In the genomic region with DNA sequence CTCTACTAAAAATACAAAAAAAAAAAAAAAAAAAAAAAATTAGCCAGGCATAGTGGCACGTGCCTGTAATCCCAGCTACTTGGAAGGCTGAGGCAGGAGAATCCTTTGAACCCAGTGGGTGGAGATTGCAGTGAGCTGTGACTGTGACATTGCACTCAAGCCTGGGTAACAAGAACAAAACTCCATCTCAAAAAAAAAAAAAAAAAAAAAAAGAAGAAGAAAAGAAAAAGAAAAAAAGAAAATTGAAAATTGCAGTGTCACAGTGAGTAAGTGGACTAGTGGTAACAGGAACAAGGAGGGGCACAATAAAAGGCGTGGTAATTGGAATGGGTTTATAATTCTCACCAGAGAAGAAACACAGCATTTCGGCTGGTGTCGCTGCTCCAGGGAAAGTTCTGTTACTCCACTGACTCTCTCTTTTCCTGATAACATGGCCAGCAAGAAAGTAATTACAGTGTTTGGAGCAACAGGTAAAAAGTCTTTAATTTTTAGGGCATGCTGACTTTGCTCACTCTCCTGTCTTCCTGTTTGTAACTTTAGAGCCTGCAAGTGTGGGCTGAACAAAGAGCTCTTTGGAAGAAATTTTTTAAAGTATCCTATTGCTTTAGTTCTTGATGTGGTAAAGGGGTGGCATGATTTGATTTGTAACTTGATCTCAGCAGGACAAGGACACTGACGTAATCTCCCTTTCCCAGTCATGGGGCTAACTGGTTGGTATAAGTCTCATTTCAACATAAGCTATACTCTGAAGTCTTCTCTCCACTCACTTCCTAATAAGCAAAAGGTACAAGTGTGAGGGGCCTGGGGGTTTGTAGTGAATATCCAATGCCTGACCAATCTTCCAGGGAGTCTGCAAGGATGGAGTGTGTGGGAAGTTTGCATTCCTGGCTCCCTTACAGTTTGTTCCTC, we compare ENCODE assay signal across 1 cellular context.
TF ChIP-seq lines count a peak whose summit lies in the region.

No MANE protein-coding gene starts in this region.

TF ChIP-seq in K562, 482 proteins besides CTCF, POLR2A, EP300 and RAD21 (continued from another document):
- TF ChIP-seq, protein P1, sequence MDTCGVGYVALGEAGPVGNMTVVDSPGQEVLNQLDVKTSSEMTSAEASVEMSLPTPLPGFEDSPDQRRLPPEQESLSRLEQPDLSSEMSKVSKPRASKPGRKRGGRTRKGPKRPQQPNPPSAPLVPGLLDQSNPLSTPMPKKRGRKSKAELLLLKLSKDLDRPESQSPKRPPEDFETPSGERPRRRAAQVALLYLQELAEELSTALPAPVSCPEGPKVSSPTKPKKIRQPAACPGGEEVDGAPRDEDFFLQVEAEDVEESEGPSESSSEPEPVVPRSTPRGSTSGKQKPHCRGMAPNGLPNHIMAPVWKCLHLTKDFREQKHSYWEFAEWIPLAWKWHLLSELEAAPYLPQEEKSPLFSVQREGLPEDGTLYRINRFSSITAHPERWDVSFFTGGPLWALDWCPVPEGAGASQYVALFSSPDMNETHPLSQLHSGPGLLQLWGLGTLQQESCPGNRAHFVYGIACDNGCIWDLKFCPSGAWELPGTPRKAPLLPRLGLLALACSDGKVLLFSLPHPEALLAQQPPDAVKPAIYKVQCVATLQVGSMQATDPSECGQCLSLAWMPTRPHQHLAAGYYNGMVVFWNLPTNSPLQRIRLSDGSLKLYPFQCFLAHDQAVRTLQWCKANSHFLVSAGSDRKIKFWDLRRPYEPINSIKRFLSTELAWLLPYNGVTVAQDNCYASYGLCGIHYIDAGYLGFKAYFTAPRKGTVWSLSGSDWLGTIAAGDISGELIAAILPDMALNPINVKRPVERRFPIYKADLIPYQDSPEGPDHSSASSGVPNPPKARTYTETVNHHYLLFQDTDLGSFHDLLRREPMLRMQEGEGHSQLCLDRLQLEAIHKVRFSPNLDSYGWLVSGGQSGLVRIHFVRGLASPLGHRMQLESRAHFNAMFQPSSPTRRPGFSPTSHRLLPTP (IDR thresholded peaks at IDR 0.05; ENCODE audit: borderline replicate concordance, extremely low read depth, insufficient read length): no peak
- TF ChIP-seq CEBPG (CRISPR knock-in tag; IDR thresholded peaks at IDR 0.05) (no peak), CEBPG (tag; conservative IDR thresholded peaks at IDR 0.05 in 1 of 2, IDR thresholded peaks at IDR 0.05 in 1 of 2) (peak in 1 of 2 experiments; percentile 55; a peak in 1 of 4 replicates), TRIM24 (IDR thresholded peaks at IDR 0.05) (peak in 1 of 2 experiments; percentile 5; a peak in 2 of 4 replicates), POLR2B (IDR thresholded peaks at IDR 0.05; ENCODE audit: low read depth, partially characterized antibody) (peak; percentile 15), SLC30A9 (CRISPR knock-in tag; IDR thresholded peaks at IDR 0.05) (no peak), ZNF695 (CRISPR knock-in tag; IDR thresholded peaks at IDR 0.05) (no peak), U2AF1 (optimal IDR thresholded peaks at IDR 0.05; ENCODE audit: low read depth, low read length) (no peak), DPF2 (IDR thresholded peaks at IDR 0.05) (peak; percentile 63), NFE2 (IDR thresholded peaks at IDR 0.05; ENCODE audit: low read depth) (peak; percentile 85), MAFF (IDR thresholded peaks at IDR 0.05; ENCODE audit: low read length) (peak; percentile 72), ZNF77 (CRISPR knock-in tag; IDR thresholded peaks at IDR 0.05) (no peak), ATF7 (IDR thresholded peaks at IDR 0.05) (peak; percentile 81), GABPA (tag; conservative IDR thresholded peaks at IDR 0.05; ENCODE audit: low read depth) (0 out of 2 replicates have a peak, but pooled peaks have one; percentile 17), NR2C2 (CRISPR knock-in tag; IDR thresholded peaks at IDR 0.05) (no peak), NR2C2 (tag; IDR thresholded peaks at IDR 0.05) (0 out of 2 replicates have a peak, but pooled peaks have one; percentile 23)
- TF ChIP-seq, protein P2, sequence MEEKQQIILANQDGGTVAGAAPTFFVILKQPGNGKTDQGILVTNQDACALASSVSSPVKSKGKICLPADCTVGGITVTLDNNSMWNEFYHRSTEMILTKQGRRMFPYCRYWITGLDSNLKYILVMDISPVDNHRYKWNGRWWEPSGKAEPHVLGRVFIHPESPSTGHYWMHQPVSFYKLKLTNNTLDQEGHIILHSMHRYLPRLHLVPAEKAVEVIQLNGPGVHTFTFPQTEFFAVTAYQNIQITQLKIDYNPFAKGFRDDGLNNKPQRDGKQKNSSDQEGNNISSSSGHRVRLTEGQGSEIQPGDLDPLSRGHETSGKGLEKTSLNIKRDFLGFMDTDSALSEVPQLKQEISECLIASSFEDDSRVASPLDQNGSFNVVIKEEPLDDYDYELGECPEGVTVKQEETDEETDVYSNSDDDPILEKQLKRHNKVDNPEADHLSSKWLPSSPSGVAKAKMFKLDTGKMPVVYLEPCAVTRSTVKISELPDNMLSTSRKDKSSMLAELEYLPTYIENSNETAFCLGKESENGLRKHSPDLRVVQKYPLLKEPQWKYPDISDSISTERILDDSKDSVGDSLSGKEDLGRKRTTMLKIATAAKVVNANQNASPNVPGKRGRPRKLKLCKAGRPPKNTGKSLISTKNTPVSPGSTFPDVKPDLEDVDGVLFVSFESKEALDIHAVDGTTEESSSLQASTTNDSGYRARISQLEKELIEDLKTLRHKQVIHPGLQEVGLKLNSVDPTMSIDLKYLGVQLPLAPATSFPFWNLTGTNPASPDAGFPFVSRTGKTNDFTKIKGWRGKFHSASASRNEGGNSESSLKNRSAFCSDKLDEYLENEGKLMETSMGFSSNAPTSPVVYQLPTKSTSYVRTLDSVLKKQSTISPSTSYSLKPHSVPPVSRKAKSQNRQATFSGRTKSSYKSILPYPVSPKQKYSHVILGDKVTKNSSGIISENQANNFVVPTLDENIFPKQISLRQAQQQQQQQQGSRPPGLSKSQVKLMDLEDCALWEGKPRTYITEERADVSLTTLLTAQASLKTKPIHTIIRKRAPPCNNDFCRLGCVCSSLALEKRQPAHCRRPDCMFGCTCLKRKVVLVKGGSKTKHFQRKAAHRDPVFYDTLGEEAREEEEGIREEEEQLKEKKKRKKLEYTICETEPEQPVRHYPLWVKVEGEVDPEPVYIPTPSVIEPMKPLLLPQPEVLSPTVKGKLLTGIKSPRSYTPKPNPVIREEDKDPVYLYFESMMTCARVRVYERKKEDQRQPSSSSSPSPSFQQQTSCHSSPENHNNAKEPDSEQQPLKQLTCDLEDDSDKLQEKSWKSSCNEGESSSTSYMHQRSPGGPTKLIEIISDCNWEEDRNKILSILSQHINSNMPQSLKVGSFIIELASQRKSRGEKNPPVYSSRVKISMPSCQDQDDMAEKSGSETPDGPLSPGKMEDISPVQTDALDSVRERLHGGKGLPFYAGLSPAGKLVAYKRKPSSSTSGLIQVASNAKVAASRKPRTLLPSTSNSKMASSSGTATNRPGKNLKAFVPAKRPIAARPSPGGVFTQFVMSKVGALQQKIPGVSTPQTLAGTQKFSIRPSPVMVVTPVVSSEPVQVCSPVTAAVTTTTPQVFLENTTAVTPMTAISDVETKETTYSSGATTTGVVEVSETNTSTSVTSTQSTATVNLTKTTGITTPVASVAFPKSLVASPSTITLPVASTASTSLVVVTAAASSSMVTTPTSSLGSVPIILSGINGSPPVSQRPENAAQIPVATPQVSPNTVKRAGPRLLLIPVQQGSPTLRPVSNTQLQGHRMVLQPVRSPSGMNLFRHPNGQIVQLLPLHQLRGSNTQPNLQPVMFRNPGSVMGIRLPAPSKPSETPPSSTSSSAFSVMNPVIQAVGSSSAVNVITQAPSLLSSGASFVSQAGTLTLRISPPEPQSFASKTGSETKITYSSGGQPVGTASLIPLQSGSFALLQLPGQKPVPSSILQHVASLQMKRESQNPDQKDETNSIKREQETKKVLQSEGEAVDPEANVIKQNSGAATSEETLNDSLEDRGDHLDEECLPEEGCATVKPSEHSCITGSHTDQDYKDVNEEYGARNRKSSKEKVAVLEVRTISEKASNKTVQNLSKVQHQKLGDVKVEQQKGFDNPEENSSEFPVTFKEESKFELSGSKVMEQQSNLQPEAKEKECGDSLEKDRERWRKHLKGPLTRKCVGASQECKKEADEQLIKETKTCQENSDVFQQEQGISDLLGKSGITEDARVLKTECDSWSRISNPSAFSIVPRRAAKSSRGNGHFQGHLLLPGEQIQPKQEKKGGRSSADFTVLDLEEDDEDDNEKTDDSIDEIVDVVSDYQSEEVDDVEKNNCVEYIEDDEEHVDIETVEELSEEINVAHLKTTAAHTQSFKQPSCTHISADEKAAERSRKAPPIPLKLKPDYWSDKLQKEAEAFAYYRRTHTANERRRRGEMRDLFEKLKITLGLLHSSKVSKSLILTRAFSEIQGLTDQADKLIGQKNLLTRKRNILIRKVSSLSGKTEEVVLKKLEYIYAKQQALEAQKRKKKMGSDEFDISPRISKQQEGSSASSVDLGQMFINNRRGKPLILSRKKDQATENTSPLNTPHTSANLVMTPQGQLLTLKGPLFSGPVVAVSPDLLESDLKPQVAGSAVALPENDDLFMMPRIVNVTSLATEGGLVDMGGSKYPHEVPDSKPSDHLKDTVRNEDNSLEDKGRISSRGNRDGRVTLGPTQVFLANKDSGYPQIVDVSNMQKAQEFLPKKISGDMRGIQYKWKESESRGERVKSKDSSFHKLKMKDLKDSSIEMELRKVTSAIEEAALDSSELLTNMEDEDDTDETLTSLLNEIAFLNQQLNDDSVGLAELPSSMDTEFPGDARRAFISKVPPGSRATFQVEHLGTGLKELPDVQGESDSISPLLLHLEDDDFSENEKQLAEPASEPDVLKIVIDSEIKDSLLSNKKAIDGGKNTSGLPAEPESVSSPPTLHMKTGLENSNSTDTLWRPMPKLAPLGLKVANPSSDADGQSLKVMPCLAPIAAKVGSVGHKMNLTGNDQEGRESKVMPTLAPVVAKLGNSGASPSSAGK (IDR thresholded peaks at IDR 0.05): peak; percentile 38
- TF ChIP-seq, protein P3, sequence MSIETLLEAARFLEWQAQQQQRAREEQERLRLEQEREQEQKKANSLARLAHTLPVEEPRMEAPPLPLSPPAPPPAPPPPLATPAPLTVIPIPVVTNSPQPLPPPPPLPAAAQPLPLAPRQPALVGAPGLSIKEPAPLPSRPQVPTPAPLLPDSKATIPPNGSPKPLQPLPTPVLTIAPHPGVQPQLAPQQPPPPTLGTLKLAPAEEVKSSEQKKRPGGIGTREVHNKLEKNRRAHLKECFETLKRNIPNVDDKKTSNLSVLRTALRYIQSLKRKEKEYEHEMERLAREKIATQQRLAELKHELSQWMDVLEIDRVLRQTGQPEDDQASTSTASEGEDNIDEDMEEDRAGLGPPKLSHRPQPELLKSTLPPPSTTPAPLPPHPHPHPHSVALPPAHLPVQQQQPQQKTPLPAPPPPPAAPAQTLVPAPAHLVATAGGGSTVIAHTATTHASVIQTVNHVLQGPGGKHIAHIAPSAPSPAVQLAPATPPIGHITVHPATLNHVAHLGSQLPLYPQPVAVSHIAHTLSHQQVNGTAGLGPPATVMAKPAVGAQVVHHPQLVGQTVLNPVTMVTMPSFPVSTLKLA (conservative IDR thresholded peaks at IDR 0.05): 0 out of 4 replicates have a peak, but pooled peaks of 1 of the 2 experiments have one; percentile 23
